7 cellular contexts compared by ENCODE assay signal in genomic region chr10:73731588-73732375, GRCh38. TPM values are rescaled to one million over a fixed set of nuclear protein-coding genes. Genes with fewer than 3 reads are reported as not detected.
DNase-seq lines count a peak whose midpoint lies in the region; ATAC-seq and TF ChIP-seq lines count a peak whose summit lies in the region.
"Had no signal": no experiment of that assay in that cellular context is flagged by ENCODE, and none has a peak within 500 bp of the region (broad histone marks: within the 10 kb centered on the region; RNA-seq: fewer than 3 reads in every experiment).

No MANE protein-coding gene starts in this region.

- no peak overlapping the region for H3K27ac ChIP-seq in CD4-positive, alpha-beta T cell (ENCODE audit: low read depth, low read length)
- H3K27ac ChIP-seq in mesodermal cell (ENCODE audit: low read depth, low read length, severe bottlenecking), result no peak overlapping the region

- no peaks in the 10 kb centered on the region for H3K4me1 ChIP-seq in mesodermal cell (ENCODE audit: control insufficient read depth, insufficient read depth, low read length, poor library complexity, severe bottlenecking)

- no peaks in the 10 kb centered on the region for H3K27me3 Mint-ChIP-seq in CD4-positive, alpha-beta T cell
- no peaks in the 10 kb centered on the region for H3K27me3 Mint-ChIP-seq in activated B cell treated with CpG ODN at 0.5 μM for 24 hours

- POLR2A ChIA-PET in CD4-positive, alpha-beta T cell (lab: Charles Lee), result interaction anchor here (2.8 to 3.6 kb wide), 2 partner anchors 11 to 39 kb away, joined by 33 to 84 read pairs; partner anchors contain the start of gene SEC24C
- POLR2A ChIA-PET in activated B cell treated with CpG ODN at 0.5 μM for 24 hours (lab: Charles Lee), result interaction anchor here (0.5 to 3.2 kb wide), 7 partner anchors 12 to 357 kb away, joined by 3 to 48 read pairs (median 5); partner anchors contain the start of genes CHCHD1, PPP3CB and SEC24C

- peak overlapping the region; percentile 94 for H3K27ac Mint-ChIP-seq in CD4-positive, alpha-beta T cell
- no peak overlapping the region for H3K27ac Mint-ChIP-seq in activated B cell treated with CpG ODN at 0.5 μM for 24 hours

- no peaks in the 10 kb centered on the region for H3K9me3 ChIP-seq in CD4-positive, alpha-beta T cell (ENCODE audit: control insufficient read depth, low read length)
- no peaks in the 10 kb centered on the region for H3K9me3 ChIP-seq in mesodermal cell (ENCODE audit: control insufficient read depth, low read length)

- peaks cover 30% of the 10 kb centered on the region for H3K36me3 Mint-ChIP-seq in CD4-positive, alpha-beta T cell (ENCODE audit: low read depth)
- peaks cover 35% of the 10 kb centered on the region for H3K36me3 Mint-ChIP-seq in activated B cell treated with CpG ODN at 0.5 μM for 24 hours (ENCODE audit: low read depth)

- peaks cover 31% of the 10 kb centered on the region for H3K4me1 Mint-ChIP-seq in CD4-positive, alpha-beta T cell (ENCODE audit: low read depth)
- H3K4me1 Mint-ChIP-seq in activated B cell treated with CpG ODN at 0.5 μM for 24 hours, result peaks cover 22% of the 10 kb centered on the region

- H3K27me3 ChIP-seq in CD4-positive, alpha-beta T cell (ENCODE audit: control insufficient read depth, insufficient read depth, low read length), result no peaks in the 10 kb centered on the region

- WGBS in mesodermal cell (ENCODE audit: insufficient coverage in 2 of 2), 2 experiments, result 96 to 97% methylated on average over 26 of the region's 42 CpGs

- peak overlapping the region; percentile 84 for H3K4me3 ChIP-seq in mesodermal cell (ENCODE audit: extremely low read depth, insufficient read depth, low read length, poor library complexity, severe bottlenecking)

- peak overlapping the region; percentile 68 for H3K4me3 Mint-ChIP-seq in CD4-positive, alpha-beta T cell
- peak overlapping the region; percentile 35 for H3K4me3 Mint-ChIP-seq in activated B cell treated with CpG ODN at 0.5 μM for 24 hours

- no peak for ATAC-seq in CD4-positive, alpha-beta T cell (ENCODE audit: poor library complexity)
- no peak for ATAC-seq in activated B cell treated with CpG ODN at 0.5 μM for 24 hours (ENCODE audit: low read depth)
- ATAC-seq in GM21447 (IDR thresholded peaks at IDR 0.05; ENCODE audit: unreplicated experiment), result no peak

- TF ChIP-seq CTCF in CD4-positive, alpha-beta T cell (IDR thresholded peaks at IDR 0.05), result no peak
- TF ChIP-seq CTCF in activated B cell treated with CpG ODN at 0.5 μM for 24 hours (IDR thresholded peaks at IDR 0.05), result no peak

- no peaks in the 10 kb centered on the region for H3K9me3 Mint-ChIP-seq in CD4-positive, alpha-beta T cell
- no peaks in the 10 kb centered on the region for H3K9me3 Mint-ChIP-seq in activated B cell treated with CpG ODN at 0.5 μM for 24 hours

- CTCF ChIA-PET in CD4-positive, alpha-beta T cell (lab: Charles Lee), result interaction anchor here (1.0 to 1.5 kb wide), 2 partner anchors 14 to 37 kb away, joined by 3 read pairs; no protein-coding TSS in a partner anchor
- CTCF ChIA-PET in activated B cell treated with CpG ODN at 0.5 μM for 24 hours (lab: Charles Lee), result interaction anchor here (1.0 kb wide), 1 partner anchor 41 kb away, joined by 5 read pairs; no protein-coding TSS in a partner anchor

- peaks cover 53% of the 10 kb centered on the region for H3K36me3 ChIP-seq in mesodermal cell (ENCODE audit: control insufficient read depth, insufficient read depth, low read length)

- no peak for DNase-seq in CD4-positive, alpha-beta T cell
- DNase-seq in activated B cell treated with CpG ODN at 0.5 μM for 24 hours, result no peak
- no peak for DNase-seq in DMS53 (lab: John Stamatoyannopoulos, UW)
- DNase-seq in NCI-H2029 treated with DMSO at 0.1 percent for 48 hours (lab: John Stamatoyannopoulos, UW), result no peak
- DNase-seq: head of caudate nucleus had no signal

- intact Hi-C loops in CD4-positive, alpha-beta T cell (cut with DNase I, micrococcal nuclease), result loop anchor here (2.0 to 10.0 kb wide), 3 partner anchors 13 to 423 kb away; partner anchors contain the start of genes ADK (in 1 of the 2), AP3M1 (in 1 of the 2) and SEC24C (in 1 of the 2)
- intact Hi-C loops in activated B cell treated with CpG ODN at 0.5 μM for 24 hours (cut with micrococcal nuclease), result loop anchor here (2.0 kb wide), 1 partner anchor 41 kb away; a partner anchor contains a TSS

RNA-seq across cellular contexts. Expression of gene SEC24C, which starts 12.4 kb away (rescaled TPM):
- total RNA-seq in CD4-positive, alpha-beta T cell, result 10 to 100 TPM; 52.0 to 54.2 TPM
- 78.5 and 89.8 TPM in 2 replicates for total RNA-seq in activated B cell treated with CpG ODN at 0.5 μM for 24 hours
- polyA plus RNA-seq in mesodermal cell (2013, experiment 1 of 2), result 81.1 TPM
- polyA plus RNA-seq in mesodermal cell (2013, experiment 2 of 2), result 68.9 TPM

RNA-seq across cellular contexts. Expression of gene AGAP5, which starts 33.9 kb away (rescaled TPM):
- total RNA-seq in CD4-positive, alpha-beta T cell, result 1 to 10 TPM; 4.9 to 5.1 TPM
- 9.5 and 15.0 TPM in 2 replicates for total RNA-seq in activated B cell treated with CpG ODN at 0.5 μM for 24 hours
- 4.9 TPM for polyA plus RNA-seq in mesodermal cell (2013, experiment 1 of 2)
- 3.5 TPM for polyA plus RNA-seq in mesodermal cell (2013, experiment 2 of 2)

RNA-seq across cellular contexts. Expression of gene CHCHD1, which starts 50.1 kb away (rescaled TPM):
- 1 to 10 TPM; 6.3 to 6.8 TPM for total RNA-seq in CD4-positive, alpha-beta T cell
- total RNA-seq in activated B cell treated with CpG ODN at 0.5 μM for 24 hours, result 19.3 and 24.2 TPM in 2 replicates
- 83.9 TPM for polyA plus RNA-seq in mesodermal cell (2013, experiment 1 of 2)
- 76.2 TPM for polyA plus RNA-seq in mesodermal cell (2013, experiment 2 of 2)

RNA-seq across cellular contexts. Expression of gene ZSWIM8, which starts 53.6 kb away (rescaled TPM):
- 10 to 100 TPM; 66.4 to 70.7 TPM for total RNA-seq in CD4-positive, alpha-beta T cell
- total RNA-seq in activated B cell treated with CpG ODN at 0.5 μM for 24 hours, result 67.5 and 93.0 TPM in 2 replicates
- polyA plus RNA-seq in mesodermal cell (2013, experiment 1 of 2), result 87.3 TPM
- 78.3 TPM for polyA plus RNA-seq in mesodermal cell (2013, experiment 2 of 2)
